ENCODE assay signal across 16 cellular contexts in genomic region chr5:111775224-111775623, GRCh38. TPM values are rescaled to one million over a fixed set of nuclear protein-coding genes. Genes with fewer than 3 reads are reported as not detected.
A peak's percentile ranks its signal among the peaks of the same experiment; 100 is the strongest.
DNase-seq lines count a peak whose midpoint lies in the region; ATAC-seq and TF ChIP-seq lines count a peak whose summit lies in the region.
"Had no signal": no experiment of that assay in that cellular context is flagged by ENCODE, and none has a peak within 500 bp of the region (broad histone marks: within the 10 kb centered on the region; RNA-seq: fewer than 3 reads in every experiment).

No MANE protein-coding gene starts in this region.

- no peak overlapping the region for H4K91ac ChIP-seq in neuronal stem cell (ENCODE audit: low read depth, low read length, poor library complexity)

- TF ChIP-seq CTCF in brain (conservative IDR thresholded peaks at IDR 0.05) = no peak

- no peaks in the 10 kb centered on the region for H3K36me3 ChIP-seq in neuronal stem cell (replicated peaks in 1 of 2; ENCODE audit: control insufficient read depth in 2 of 2, insufficient read depth in 2 of 2, low read length in 2 of 2)
- H3K36me3 ChIP-seq: prostate gland had no signal

- H3K4me3 ChIP-seq in neuronal stem cell (ENCODE audit: low read length in 2 of 2) = no peak overlapping the region
- H3K4me3 ChIP-seq: mucosa of descending colon, prostate gland had no signal

- H3K4ac ChIP-seq in neuronal stem cell (ENCODE audit: low read length) = no peak overlapping the region

- H2AFZ ChIP-seq in neuronal stem cell (ENCODE audit: low read length) = peak overlapping the region; percentile 88

- no peaks in the 10 kb centered on the region for H3K27me3 ChIP-seq in neuronal stem cell (ENCODE audit: control insufficient read depth in 3 of 3, insufficient read depth in 3 of 3, low read depth in 1 of 3, low read length in 3 of 3)

- H3K36me3 Mint-ChIP-seq in brain = no peaks in the 10 kb centered on the region
- H3K36me3 Mint-ChIP-seq: immature natural killer cell; stimulated activated effector memory CD8-positive, alpha-beta T cell treated with anti-CD3 and anti-CD28 coated beads, Interleukin-12 subunit alpha, Interleukin-12 subunit beta, amount 100 ng/mL, for 72 hours had no signal

- H2BK12ac ChIP-seq in neuronal stem cell (ENCODE audit: low read length) = no peak overlapping the region

- no peak overlapping the region for H2BK5ac ChIP-seq in neuronal stem cell (ENCODE audit: low read length)

- no peaks in the 10 kb centered on the region for H3K27me3 Mint-ChIP-seq in brain

- peaks cover 40% of the 10 kb centered on the region for H3K4me1 Mint-ChIP-seq in brain
- H3K4me1 Mint-ChIP-seq: activated CD4-positive, alpha-beta memory T cell treated with anti-CD3 and anti-CD28 coated beads, Interleukin-2, amount 10 ng/mL, durations not matched to agents 7 days and 5 days; stimulated activated effector memory CD8-positive, alpha-beta T cell treated with anti-CD3 and anti-CD28 coated beads, Interleukin-12 subunit alpha, Interleukin-12 subunit beta, amount 100 ng/mL, for 72 hours had no signal

- H4K8ac ChIP-seq in neuronal stem cell (ENCODE audit: low read depth, low read length) = no peak overlapping the region

- no peak overlapping the region for H3K23ac ChIP-seq in neuronal stem cell (ENCODE audit: low read depth, low read length, poor library complexity)

- no peak overlapping the region for H2AK5ac ChIP-seq in neuronal stem cell (ENCODE audit: low read depth, low read length)

- H3K27ac ChIP-seq in neuronal stem cell (replicated peaks; ENCODE audit: low read length) = no peak overlapping the region
- H3K27ac ChIP-seq: foreskin keratinocyte, prostate gland had no signal

- H3K4me3 Mint-ChIP-seq in brain = peak overlapping the region in 1 of 5 experiments; percentile 1
- H3K4me3 Mint-ChIP-seq: activated CD4-positive, alpha-beta memory T cell treated with anti-CD3 and anti-CD28 coated beads, Interleukin-2, amount 10 ng/mL, durations not matched to agents 7 days and 5 days; immature natural killer cell; stimulated activated effector memory CD8-positive, alpha-beta T cell treated with anti-CD3 and anti-CD28 coated beads, Interleukin-12 subunit alpha, Interleukin-12 subunit beta, amount 100 ng/mL, for 72 hours had no signal

- peak; percentile 64 for DNase-seq in EH (ENCODE audit: low read depth)
- peak; percentile 58 to 84 for DNase-seq in NOMO-1 (lab: John Stamatoyannopoulos, UW; ENCODE audit: unreplicated experiment in 2 of 2)
- no peak for DNase-seq in neuronal stem cell (ENCODE audit: low spot score)
- no peak for DNase-seq in activated T-cell treated with anti-CD3 and anti-CD28 coated beads for 4 hours
- no peak for DNase-seq in HuH-7.5 (ENCODE audit: low spot score)
- no peak for DNase-seq in GM19240 (ENCODE audit: insufficient read length, low spot score)
- DNase-seq: activated CD4-positive, alpha-beta memory T cell treated with anti-CD3 and anti-CD28 coated beads, Interleukin-2, amount 10 ng/mL, durations not matched to agents 7 days and 5 days; activated naive CD4-positive, alpha-beta T cell; immature natural killer cell; NCI-H146 had no signal

- WGBS in neuronal stem cell (ENCODE audit: extremely low coverage in 2 of 2, insufficient read length in 2 of 2, insufficient replicate concordance in 1 of 2), 2 donors = no CpG with 5 or more reads among the region's 2 CpGs

- H3K9me3 Mint-ChIP-seq in brain = no peaks in the 10 kb centered on the region
- H3K9me3 Mint-ChIP-seq: activated CD4-positive, alpha-beta memory T cell treated with anti-CD3 and anti-CD28 coated beads, Interleukin-2, amount 10 ng/mL, durations not matched to agents 7 days and 5 days; immature natural killer cell; stimulated activated effector memory CD8-positive, alpha-beta T cell treated with anti-CD3 and anti-CD28 coated beads, Interleukin-12 subunit alpha, Interleukin-12 subunit beta, amount 100 ng/mL, for 72 hours had no signal

- H3K27ac Mint-ChIP-seq in brain = peak overlapping the region in 3 of 5 experiments; percentile 66 to 85 (median 77)
- H3K27ac Mint-ChIP-seq: activated CD4-positive, alpha-beta memory T cell treated with anti-CD3 and anti-CD28 coated beads, Interleukin-2, amount 10 ng/mL, durations not matched to agents 7 days and 5 days; immature natural killer cell; stimulated activated effector memory CD8-positive, alpha-beta T cell treated with anti-CD3 and anti-CD28 coated beads, Interleukin-12 subunit alpha, Interleukin-12 subunit beta, amount 100 ng/mL, for 72 hours had no signal

- H3K9me3 ChIP-seq in neuronal stem cell (replicated peaks in 1 of 2; ENCODE audit: control insufficient read depth in 2 of 2, insufficient read depth in 1 of 2, low read depth in 1 of 2, low read length in 2 of 2) = no peaks in the 10 kb centered on the region
- H3K9me3 ChIP-seq: mucosa of descending colon, prostate gland had no signal

- H3K18ac ChIP-seq in neuronal stem cell (ENCODE audit: low read length) = no peak overlapping the region

- no peak overlapping the region for H2BK120ac ChIP-seq in neuronal stem cell (ENCODE audit: low read depth, low read length)

- no peaks in the 10 kb centered on the region for H3K79me1 ChIP-seq in neuronal stem cell (ENCODE audit: low read depth, low read length)

- no peak overlapping the region for H3K4me2 ChIP-seq in neuronal stem cell (ENCODE audit: insufficient read depth, low read length, poor library complexity, severe bottlenecking)

- H3K14ac ChIP-seq in neuronal stem cell (ENCODE audit: low read length) = no peak overlapping the region

- H3K9ac ChIP-seq in neuronal stem cell (ENCODE audit: low read depth, low read length, poor library complexity) = no peak overlapping the region

- peaks cover 2 to 5% of the 10 kb centered on the region in 2 donors for H3K4me1 ChIP-seq in neuronal stem cell (ENCODE audit: control insufficient read depth in 2 of 2, insufficient read depth in 1 of 2, low read depth in 1 of 2, low read length in 2 of 2)
- H3K4me1 ChIP-seq: foreskin keratinocyte, prostate gland had no signal

- H2BK15ac ChIP-seq in neuronal stem cell (ENCODE audit: low read length) = no peak overlapping the region

- ATAC-seq in GM18498 (IDR thresholded peaks at IDR 0.05; ENCODE audit: unreplicated experiment) = no peak
- ATAC-seq: foreskin keratinocyte; stimulated activated effector memory CD8-positive, alpha-beta T cell treated with anti-CD3 and anti-CD28 coated beads, Interleukin-12 subunit alpha, Interleukin-12 subunit beta, amount 100 ng/mL, for 72 hours had no signal

RNA-seq across cellular contexts. Expression of gene NREP, which starts 18.2 kb away (rescaled TPM):
- 283 TPM for polyA plus RNA-seq in brain (ENCODE audit: insufficient read depth, low read depth, low replicate concordance)
- polyA plus RNA-seq in neuronal stem cell (2013, experiment 1 of 2) = 466 TPM
- 470 TPM for polyA plus RNA-seq in neuronal stem cell (2013, experiment 2 of 2)

Comparison
In these comparisons a context has a peak if more than half of its experiments do, and no peak if none do; other contexts are left out.
1. DNase-seq: peak in EH (single experiment) and NOMO-1 (2 of 2); none in neuronal stem cell (single experiment), activated T-cell treated with anti-CD3 and anti-CD28 coated beads for 4 hours (single experiment), HuH-7.5 (single experiment) and GM19240 (single experiment).